1 cellular context compared by ENCODE assay signal in the genomic region with DNA sequence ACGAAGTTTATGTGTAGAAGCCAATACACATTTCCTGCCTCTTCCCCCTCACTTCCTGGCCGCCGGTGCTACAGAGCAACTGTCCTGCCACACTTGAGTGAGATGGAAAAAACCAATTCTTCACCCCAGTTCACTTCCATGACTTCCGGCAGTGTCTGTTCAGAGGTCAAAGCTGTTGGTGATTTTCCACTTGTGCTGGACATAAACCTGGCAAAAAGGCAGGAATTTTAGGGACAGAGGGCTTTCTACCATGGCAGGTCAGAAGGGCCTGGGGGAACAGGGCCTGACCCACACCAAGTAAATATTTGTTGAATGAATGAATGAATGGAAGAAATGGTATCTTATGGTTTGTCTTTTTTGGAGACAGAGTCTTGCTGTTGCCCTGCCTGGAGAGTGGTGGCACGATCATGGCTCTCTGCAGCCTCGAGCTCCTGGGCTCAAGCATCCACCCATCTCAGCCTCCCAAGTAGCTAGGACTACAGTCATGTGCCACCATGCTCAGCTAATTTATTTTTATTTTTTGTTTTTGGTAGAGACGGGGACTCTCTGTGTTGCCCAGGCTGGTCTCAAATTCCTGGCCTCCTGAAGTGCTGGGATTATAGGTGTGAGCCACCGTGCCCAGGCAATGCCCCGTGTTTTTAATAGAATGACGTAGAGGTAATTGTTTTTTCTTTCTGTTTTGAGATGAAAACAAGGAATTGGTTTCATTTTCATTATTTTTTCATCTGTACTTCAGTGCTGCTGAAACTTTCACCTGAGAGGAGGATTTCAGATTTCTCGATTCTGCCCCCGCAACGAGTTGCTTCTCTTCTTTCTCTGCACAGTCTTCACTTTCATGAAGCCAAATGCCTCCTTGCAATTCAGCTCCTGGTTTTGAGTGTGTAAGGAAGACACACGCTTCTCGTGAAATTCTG.
A peak's percentile ranks its signal among the peaks of the same experiment; 100 is the strongest.
TF ChIP-seq lines count a peak whose summit lies in the region.

No MANE protein-coding gene starts in this region.

TF ChIP-seq in HepG2, 621 proteins besides CTCF, POLR2A, EP300 and RAD21 (continued from another document and continues in another):
- TF ChIP-seq ZNF484 (CRISPR knock-in tag; IDR thresholded peaks at IDR 0.05; ENCODE audit: borderline replicate concordance, low read depth): no peak
- TF ChIP-seq YEATS4 (CRISPR knock-in tag; IDR thresholded peaks at IDR 0.05; ENCODE audit: borderline replicate concordance): peak; percentile 55; the same call in 1 of the 2 replicates
- no peak for TF ChIP-seq CBX1 (IDR thresholded peaks at IDR 0.05; ENCODE audit: low read depth)
- TF ChIP-seq SIX1 (CRISPR knock-in tag; IDR thresholded peaks at IDR 0.05; ENCODE audit: borderline replicate concordance): no peak
- TF ChIP-seq EZH2 (conservative IDR thresholded peaks at IDR 0.05; ENCODE audit: low read depth, low read length): no peak
- no peak for TF ChIP-seq NCOA1 (CRISPR knock-in tag; IDR thresholded peaks at IDR 0.05)
- TF ChIP-seq ZNF652 (CRISPR knock-in tag; IDR thresholded peaks at IDR 0.05; ENCODE audit: borderline replicate concordance, low read depth): peak; percentile 44; the same call in 1 of the 2 replicates
- no peak for TF ChIP-seq CHD2 (IDR thresholded peaks at IDR 0.05; ENCODE audit: low read depth, low read length)
- TF ChIP-seq, protein P1, sequence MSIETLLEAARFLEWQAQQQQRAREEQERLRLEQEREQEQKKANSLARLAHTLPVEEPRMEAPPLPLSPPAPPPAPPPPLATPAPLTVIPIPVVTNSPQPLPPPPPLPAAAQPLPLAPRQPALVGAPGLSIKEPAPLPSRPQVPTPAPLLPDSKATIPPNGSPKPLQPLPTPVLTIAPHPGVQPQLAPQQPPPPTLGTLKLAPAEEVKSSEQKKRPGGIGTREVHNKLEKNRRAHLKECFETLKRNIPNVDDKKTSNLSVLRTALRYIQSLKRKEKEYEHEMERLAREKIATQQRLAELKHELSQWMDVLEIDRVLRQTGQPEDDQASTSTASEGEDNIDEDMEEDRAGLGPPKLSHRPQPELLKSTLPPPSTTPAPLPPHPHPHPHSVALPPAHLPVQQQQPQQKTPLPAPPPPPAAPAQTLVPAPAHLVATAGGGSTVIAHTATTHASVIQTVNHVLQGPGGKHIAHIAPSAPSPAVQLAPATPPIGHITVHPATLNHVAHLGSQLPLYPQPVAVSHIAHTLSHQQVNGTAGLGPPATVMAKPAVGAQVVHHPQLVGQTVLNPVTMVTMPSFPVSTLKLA (IDR thresholded peaks at IDR 0.05): no peak
- no peak for TF ChIP-seq ZSCAN22 (CRISPR knock-in tag; IDR thresholded peaks at IDR 0.05)
- TF ChIP-seq NR2F1 (CRISPR knock-in tag; IDR thresholded peaks at IDR 0.05): peak; percentile 64 to 71
- no peak for TF ChIP-seq CCAR2 (optimal IDR thresholded peaks at IDR 0.05; ENCODE audit: low read depth, low read length)
- no peak for TF ChIP-seq NPAS2 (CRISPR knock-in tag; IDR thresholded peaks at IDR 0.05; ENCODE audit: borderline replicate concordance)
- no peak for TF ChIP-seq ZNF234 (CRISPR knock-in tag; conservative IDR thresholded peaks at IDR 0.05)
- TF ChIP-seq PAX8 (CRISPR knock-in tag; IDR thresholded peaks at IDR 0.05; ENCODE audit: borderline replicate concordance): no peak
- TF ChIP-seq DMAP1 (CRISPR knock-in tag; IDR thresholded peaks at IDR 0.05): peak; percentile 63; the same call in 1 of the 2 replicates
- no peak; the same call in 1 of the 2 replicates for TF ChIP-seq KLF12 (CRISPR knock-in tag; IDR thresholded peaks at IDR 0.05; ENCODE audit: borderline replicate concordance)
- TF ChIP-seq CBX5 (CRISPR knock-in tag; IDR thresholded peaks at IDR 0.05; ENCODE audit: borderline replicate concordance): no peak; the same call in 1 of the 2 replicates
- TF ChIP-seq TBX2 (CRISPR knock-in tag; IDR thresholded peaks at IDR 0.05; ENCODE audit: borderline replicate concordance): peak; percentile 77
- TF ChIP-seq, protein P2, sequence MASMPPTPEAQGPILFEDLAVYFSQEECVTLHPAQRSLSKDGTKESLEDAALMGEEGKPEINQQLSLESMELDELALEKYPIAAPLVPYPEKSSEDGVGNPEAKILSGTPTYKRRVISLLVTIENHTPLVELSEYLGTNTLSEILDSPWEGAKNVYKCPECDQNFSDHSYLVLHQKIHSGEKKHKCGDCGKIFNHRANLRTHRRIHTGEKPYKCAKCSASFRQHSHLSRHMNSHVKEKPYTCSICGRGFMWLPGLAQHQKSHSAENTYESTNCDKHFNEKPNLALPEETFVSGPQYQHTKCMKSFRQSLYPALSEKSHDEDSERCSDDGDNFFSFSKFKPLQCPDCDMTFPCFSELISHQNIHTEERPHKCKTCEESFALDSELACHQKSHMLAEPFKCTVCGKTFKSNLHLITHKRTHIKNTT (CRISPR knock-in tag; IDR thresholded peaks at IDR 0.05): no peak
- no peak for TF ChIP-seq CEBPB (IDR thresholded peaks at IDR 0.05; ENCODE audit: borderline replicate concordance, low read depth, low read length)
- peak; percentile 91 for TF ChIP-seq TARDBP (CRISPR knock-in tag; IDR thresholded peaks at IDR 0.05)
- TF ChIP-seq, protein P3, sequence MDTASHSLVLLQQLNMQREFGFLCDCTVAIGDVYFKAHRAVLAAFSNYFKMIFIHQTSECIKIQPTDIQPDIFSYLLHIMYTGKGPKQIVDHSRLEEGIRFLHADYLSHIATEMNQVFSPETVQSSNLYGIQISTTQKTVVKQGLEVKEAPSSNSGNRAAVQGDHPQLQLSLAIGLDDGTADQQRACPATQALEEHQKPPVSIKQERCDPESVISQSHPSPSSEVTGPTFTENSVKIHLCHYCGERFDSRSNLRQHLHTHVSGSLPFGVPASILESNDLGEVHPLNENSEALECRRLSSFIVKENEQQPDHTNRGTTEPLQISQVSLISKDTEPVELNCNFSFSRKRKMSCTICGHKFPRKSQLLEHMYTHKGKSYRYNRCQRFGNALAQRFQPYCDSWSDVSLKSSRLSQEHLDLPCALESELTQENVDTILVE (CRISPR knock-in tag; IDR thresholded peaks at IDR 0.05): peak; percentile 70; the same call in 1 of the 2 replicates
- TF ChIP-seq, protein P4, sequence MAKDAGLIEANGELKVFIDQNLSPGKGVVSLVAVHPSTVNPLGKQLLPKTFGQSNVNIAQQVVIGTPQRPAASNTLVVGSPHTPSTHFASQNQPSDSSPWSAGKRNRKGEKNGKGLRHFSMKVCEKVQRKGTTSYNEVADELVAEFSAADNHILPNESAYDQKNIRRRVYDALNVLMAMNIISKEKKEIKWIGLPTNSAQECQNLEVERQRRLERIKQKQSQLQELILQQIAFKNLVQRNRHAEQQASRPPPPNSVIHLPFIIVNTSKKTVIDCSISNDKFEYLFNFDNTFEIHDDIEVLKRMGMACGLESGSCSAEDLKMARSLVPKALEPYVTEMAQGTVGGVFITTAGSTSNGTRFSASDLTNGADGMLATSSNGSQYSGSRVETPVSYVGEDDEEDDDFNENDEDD (CRISPR knock-in tag; IDR thresholded peaks at IDR 0.05; ENCODE audit: borderline replicate concordance): peak; percentile 31; the same call in 1 of the 2 replicates
- TF ChIP-seq RAD51 (IDR thresholded peaks at IDR 0.05; ENCODE audit: borderline replicate concordance): no peak
- peak; percentile 41; the same call in 1 of the 2 replicates for TF ChIP-seq ZNF607 (CRISPR knock-in tag; IDR thresholded peaks at IDR 0.05; ENCODE audit: borderline replicate concordance)
- TF ChIP-seq, protein P5, sequence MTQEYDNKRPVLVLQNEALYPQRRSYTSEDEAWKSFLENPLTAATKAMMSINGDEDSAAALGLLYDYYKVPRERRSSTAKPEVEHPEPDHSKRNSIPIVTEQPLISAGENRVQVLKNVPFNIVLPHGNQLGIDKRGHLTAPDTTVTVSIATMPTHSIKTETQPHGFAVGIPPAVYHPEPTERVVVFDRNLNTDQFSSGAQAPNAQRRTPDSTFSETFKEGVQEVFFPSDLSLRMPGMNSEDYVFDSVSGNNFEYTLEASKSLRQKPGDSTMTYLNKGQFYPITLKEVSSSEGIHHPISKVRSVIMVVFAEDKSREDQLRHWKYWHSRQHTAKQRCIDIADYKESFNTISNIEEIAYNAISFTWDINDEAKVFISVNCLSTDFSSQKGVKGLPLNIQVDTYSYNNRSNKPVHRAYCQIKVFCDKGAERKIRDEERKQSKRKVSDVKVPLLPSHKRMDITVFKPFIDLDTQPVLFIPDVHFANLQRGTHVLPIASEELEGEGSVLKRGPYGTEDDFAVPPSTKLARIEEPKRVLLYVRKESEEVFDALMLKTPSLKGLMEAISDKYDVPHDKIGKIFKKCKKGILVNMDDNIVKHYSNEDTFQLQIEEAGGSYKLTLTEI (CRISPR knock-in tag; conservative IDR thresholded peaks at IDR 0.05): no peak
- TF ChIP-seq, protein P6, sequence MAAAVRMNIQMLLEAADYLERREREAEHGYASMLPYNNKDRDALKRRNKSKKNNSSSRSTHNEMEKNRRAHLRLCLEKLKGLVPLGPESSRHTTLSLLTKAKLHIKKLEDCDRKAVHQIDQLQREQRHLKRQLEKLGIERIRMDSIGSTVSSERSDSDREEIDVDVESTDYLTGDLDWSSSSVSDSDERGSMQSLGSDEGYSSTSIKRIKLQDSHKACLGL (CRISPR knock-in tag; IDR thresholded peaks at IDR 0.05): no peak
- 0 out of 2 replicates have a peak, but pooled peaks have one; percentile 66 for TF ChIP-seq ZNF614 (CRISPR knock-in tag; IDR thresholded peaks at IDR 0.05; ENCODE audit: borderline replicate concordance)
- no peak; the same call in 1 of the 2 replicates for TF ChIP-seq SALL2 (CRISPR knock-in tag; IDR thresholded peaks at IDR 0.05)
- peak; percentile 39 for TF ChIP-seq SKI (IDR thresholded peaks at IDR 0.05; ENCODE audit: partially characterized antibody)
- TF ChIP-seq, protein P7, sequence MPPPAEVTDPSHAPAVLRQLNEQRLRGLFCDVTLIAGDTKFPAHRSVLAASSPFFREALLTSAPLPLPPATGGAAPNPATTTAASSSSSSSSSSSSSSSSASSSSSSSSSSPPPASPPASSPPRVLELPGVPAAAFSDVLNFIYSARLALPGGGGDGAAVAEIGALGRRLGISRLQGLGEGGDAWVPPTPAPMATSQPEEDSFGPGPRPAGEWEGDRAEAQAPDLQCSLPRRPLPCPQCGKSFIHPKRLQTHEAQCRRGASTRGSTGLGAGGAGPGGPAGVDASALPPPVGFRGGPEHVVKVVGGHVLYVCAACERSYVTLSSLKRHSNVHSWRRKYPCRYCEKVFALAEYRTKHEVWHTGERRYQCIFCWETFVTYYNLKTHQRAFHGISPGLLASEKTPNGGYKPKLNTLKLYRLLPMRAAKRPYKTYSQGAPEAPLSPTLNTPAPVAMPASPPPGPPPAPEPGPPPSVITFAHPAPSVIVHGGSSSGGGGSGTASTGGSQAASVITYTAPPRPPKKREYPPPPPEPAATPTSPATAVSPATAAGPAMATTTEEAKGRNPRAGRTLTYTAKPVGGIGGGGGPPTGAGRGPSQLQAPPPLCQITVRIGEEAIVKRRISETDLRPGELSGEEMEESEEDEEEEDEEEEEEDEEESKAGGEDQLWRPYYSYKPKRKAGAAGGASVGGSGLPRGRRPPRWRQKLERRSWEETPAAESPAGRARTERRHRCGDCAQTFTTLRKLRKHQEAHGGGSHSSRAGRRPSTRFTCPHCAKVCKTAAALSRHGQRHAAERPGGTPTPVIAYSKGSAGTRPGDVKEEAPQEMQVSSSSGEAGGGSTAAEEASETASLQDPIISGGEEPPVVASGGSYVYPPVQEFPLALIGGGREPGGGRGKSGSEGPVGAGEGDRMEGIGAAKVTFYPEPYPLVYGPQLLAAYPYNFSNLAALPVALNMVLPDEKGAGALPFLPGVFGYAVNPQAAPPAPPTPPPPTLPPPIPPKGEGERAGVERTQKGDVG (CRISPR knock-in tag; IDR thresholded peaks at IDR 0.05; ENCODE audit: borderline replicate concordance): 0 out of 2 replicates have a peak, but pooled peaks have one; percentile 74
- TF ChIP-seq, protein P8, sequence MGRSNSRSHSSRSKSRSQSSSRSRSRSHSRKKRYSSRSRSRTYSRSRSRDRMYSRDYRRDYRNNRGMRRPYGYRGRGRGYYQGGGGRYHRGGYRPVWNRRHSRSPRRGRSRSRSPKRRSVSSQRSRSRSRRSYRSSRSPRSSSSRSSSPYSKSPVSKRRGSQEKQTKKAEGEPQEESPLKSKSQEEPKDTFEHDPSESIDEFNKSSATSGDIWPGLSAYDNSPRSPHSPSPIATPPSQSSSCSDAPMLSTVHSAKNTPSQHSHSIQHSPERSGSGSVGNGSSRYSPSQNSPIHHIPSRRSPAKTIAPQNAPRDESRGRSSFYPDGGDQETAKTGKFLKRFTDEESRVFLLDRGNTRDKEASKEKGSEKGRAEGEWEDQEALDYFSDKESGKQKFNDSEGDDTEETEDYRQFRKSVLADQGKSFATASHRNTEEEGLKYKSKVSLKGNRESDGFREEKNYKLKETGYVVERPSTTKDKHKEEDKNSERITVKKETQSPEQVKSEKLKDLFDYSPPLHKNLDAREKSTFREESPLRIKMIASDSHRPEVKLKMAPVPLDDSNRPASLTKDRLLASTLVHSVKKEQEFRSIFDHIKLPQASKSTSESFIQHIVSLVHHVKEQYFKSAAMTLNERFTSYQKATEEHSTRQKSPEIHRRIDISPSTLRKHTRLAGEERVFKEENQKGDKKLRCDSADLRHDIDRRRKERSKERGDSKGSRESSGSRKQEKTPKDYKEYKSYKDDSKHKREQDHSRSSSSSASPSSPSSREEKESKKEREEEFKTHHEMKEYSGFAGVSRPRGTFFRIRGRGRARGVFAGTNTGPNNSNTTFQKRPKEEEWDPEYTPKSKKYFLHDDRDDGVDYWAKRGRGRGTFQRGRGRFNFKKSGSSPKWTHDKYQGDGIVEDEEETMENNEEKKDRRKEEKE (IDR thresholded peaks at IDR 0.05): no peak
- TF ChIP-seq, protein P9, sequence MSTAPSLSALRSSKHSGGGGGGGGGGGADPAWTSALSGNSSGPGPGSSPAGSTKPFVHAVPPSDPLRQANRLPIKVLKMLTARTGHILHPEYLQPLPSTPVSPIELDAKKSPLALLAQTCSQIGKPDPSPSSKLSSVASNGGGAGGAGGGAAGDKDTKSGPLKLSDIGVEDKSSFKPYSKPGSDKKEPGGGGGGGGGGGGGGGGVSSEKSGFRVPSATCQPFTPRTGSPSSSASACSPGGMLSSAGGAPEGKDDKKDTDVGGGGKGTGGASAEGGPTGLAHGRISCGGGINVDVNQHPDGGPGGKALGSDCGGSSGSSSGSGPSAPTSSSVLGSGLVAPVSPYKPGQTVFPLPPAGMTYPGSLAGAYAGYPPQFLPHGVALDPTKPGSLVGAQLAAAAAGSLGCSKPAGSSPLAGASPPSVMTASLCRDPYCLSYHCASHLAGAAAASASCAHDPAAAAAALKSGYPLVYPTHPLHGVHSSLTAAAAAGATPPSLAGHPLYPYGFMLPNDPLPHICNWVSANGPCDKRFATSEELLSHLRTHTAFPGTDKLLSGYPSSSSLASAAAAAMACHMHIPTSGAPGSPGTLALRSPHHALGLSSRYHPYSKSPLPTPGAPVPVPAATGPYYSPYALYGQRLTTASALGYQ (CRISPR knock-in tag; IDR thresholded peaks at IDR 0.05): no peak
- no peak for TF ChIP-seq RNF2 (conservative IDR thresholded peaks at IDR 0.05; ENCODE audit: low read depth)
- TF ChIP-seq ZNF264 (CRISPR knock-in tag; IDR thresholded peaks at IDR 0.05): no peak
- no peak for TF ChIP-seq ZNF253 (CRISPR knock-in tag; IDR thresholded peaks at IDR 0.05; ENCODE audit: borderline replicate concordance)
- TF ChIP-seq ZNF138 (CRISPR knock-in tag; IDR thresholded peaks at IDR 0.05; ENCODE audit: low read depth): 0 out of 2 replicates have a peak, but pooled peaks have one; percentile 33
- TF ChIP-seq ZNF781 (CRISPR knock-in tag; IDR thresholded peaks at IDR 0.05; ENCODE audit: borderline replicate concordance, not compliant biosample characterization): peak; percentile 53
- TF ChIP-seq WIZ (CRISPR knock-in tag; IDR thresholded peaks at IDR 0.05): no peak
- TF ChIP-seq ZNF879 (CRISPR knock-in tag; IDR thresholded peaks at IDR 0.05): no peak
- TF ChIP-seq HNF4A (CRISPR knock-in tag; IDR thresholded peaks at IDR 0.05): peak; percentile 92
- peak; percentile 70 for TF ChIP-seq TCF7 (IDR thresholded peaks at IDR 0.05; ENCODE audit: low read depth)
- no peak; the same call in 1 of the 2 replicates for TF ChIP-seq KDM5B (CRISPR knock-in tag; IDR thresholded peaks at IDR 0.05; ENCODE audit: borderline replicate concordance)
- TF ChIP-seq ETV6 (CRISPR knock-in tag; conservative IDR thresholded peaks at IDR 0.05): no peak
